1 cellular context compared by ENCODE assay signal in genomic region chr10:50653758-50654157, GRCh38.
TF ChIP-seq lines count a peak whose summit lies in the region.

No MANE protein-coding gene starts in this region.

TF ChIP-seq in WTC11, 78 proteins besides CTCF, POLR2A, EP300 and RAD21 (continued from another document):
- TF ChIP-seq AFF4 (CRISPR knock-in tag; IDR thresholded peaks at IDR 0.05; ENCODE audit: borderline replicate concordance): no peak
